ENCODE assay signal across 2 cellular contexts in genomic region chr1:41436281-41437010, GRCh38.
A peak's percentile ranks its signal among the peaks of the same experiment; 100 is the strongest.
TF ChIP-seq lines count a peak whose summit lies in the region.

No MANE protein-coding gene starts in this region.

TF ChIP-seq in HCT116, 20 proteins besides CTCF, POLR2A, EP300 and RAD21:
- TF ChIP-seq TCF7L2 (IDR thresholded peaks at IDR 0.05; ENCODE audit: borderline replicate concordance, extremely low read depth, insufficient read depth, insufficient read length) (peak; percentile 34), ZNF274 (IDR thresholded peaks at IDR 0.05; ENCODE audit: low read depth, low read length) (no peak)

TF ChIP-seq in SK-N-SH treated with all-trans-retinoic acid at 6 μM for 48 hours, 23 proteins besides CTCF, POLR2A, EP300 and RAD21 (continued from another document):
- no peak for TF ChIP-seq ESRRG (CRISPR knock-in tag; IDR thresholded peaks at IDR 0.05)
TF ChIP-seq in SK-N-SH treated with all-trans-retinoic acid at 6 μM for 48 hours: peak in this region for 1.
